In the genomic region with DNA sequence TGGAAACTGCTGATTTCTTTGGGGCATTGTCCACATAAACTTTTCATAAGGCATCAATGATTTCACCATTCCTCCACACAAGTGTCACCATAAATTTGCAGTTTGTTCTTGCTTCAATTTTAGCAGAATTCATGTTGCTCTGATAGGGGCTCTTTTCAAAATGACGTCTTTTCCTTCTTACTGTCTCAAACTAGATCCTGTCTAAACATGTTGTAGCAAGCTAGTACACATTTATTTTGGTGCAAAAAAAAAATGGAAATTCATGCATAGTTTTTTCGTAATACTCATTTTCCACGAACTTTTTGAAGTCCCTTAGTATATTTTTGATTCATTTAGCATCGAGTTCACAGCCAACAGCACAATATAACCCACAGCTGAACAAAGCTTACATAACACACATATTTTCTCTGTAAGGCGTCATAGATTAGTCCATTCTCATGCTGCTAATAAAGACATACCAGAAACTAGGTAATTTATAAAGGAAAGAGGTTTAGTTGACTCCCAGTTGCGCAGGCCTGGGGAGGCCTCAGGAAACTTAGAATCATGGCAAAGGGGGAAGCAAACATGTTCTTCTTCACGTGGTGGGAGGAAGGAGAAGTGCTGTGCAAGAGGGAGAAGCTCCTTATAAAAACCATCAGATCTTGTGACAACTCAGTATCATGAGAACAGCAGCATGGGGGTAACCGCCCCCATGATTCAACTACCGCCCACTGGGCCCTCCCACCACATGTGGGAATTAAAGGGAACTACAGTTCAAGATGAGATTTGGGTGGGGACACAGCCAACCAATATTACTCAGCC, we compare ENCODE assay signal across 1 cellular context.
TF ChIP-seq lines count a peak whose summit lies in the region.

No MANE protein-coding gene starts in this region.

TF ChIP-seq in IMR-90, 13 proteins besides CTCF, POLR2A, EP300 and RAD21:
- TF ChIP-seq NFE2L2 (IDR thresholded peaks at IDR 0.05; ENCODE audit: low read depth, low read length) (no peak), BHLHE40 (IDR thresholded peaks at IDR 0.05; ENCODE audit: low read depth, low read length) (no peak), MXI1 (IDR thresholded peaks at IDR 0.05; ENCODE audit: borderline replicate concordance, low read depth, low read length) (no peak), RCOR1 (IDR thresholded peaks at IDR 0.05; ENCODE audit: insufficient replicate concordance, low read length) (no peak), SMC3 (IDR thresholded peaks at IDR 0.05; ENCODE audit: low read depth, low read length) (no peak), MAFK (IDR thresholded peaks at IDR 0.05; ENCODE audit: low read depth, low read length) (no peak), RFX5 (IDR thresholded peaks at IDR 0.05; ENCODE audit: low read depth, low read length) (no peak), CEBPB (IDR thresholded peaks at IDR 0.05; ENCODE audit: low read depth, low read length) (no peak)
- TF ChIP-seq, protein P1, sequence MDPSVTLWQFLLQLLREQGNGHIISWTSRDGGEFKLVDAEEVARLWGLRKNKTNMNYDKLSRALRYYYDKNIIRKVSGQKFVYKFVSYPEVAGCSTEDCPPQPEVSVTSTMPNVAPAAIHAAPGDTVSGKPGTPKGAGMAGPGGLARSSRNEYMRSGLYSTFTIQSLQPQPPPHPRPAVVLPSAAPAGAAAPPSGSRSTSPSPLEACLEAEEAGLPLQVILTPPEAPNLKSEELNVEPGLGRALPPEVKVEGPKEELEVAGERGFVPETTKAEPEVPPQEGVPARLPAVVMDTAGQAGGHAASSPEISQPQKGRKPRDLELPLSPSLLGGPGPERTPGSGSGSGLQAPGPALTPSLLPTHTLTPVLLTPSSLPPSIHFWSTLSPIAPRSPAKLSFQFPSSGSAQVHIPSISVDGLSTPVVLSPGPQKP (IDR thresholded peaks at IDR 0.05; ENCODE audit: borderline replicate concordance, low read depth, low read length) = no peak
